In the genomic region with DNA sequence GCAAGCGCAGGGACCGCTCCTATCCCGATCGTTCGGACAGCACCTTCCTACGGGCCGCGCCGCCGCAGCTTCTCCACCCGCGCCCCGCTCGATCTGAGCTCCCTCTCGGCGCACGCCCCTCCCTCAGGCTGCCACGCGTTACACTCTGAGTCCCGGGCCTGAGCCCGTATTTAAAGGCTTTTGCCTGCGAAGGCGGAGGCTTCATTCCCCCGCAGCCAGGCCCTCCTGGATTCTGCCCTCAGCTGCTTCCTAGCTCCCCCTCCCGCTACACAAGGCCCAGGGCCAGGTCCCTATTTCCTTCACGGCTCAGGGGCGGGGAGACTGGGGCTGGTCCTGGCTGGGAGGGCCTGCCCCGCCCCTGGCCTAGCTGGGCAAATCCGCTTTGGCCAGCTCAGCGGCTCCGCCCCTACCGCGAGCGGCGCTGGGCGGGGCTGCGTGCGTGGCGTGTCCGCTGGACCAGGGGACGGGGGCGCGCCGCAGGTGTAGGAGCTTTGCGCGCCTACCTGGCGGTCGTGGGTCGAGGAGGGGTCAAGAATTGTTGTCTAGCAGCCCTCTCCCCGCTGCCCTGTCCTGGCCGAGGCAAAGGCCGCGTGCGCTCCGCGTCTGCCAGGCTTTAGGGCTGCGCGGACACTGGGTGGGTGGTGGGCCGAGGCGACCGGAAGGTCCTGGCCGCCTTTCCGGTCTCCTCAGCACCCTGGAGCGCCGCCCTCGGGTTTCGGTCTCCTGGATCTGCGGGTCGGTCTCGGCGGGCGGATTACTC, we compare ENCODE assay signal across 8 cellular contexts. TPM values are rescaled to one million over a fixed set of nuclear protein-coding genes. Genes with fewer than 3 reads are reported as not detected.
DNase-seq lines count a peak whose midpoint lies in the region; FAIRE-seq and TF ChIP-seq lines count a peak whose summit lies in the region.

Gene UGDH (minus strand): TSS at position 144 of the 760 bp plus-strand sequence. CDS start 5,927 bp downstream, outside the sequence.

- peaks cover 16 to 19% of the 10 kb centered on the region in 2 experiments for H3K4me1 ChIP-seq in neutrophil (ENCODE audit: control insufficient read depth in 1 of 2, insufficient read depth in 1 of 2, low read depth in 1 of 2, low read length in 1 of 2)

- H3K4me1 Mint-ChIP-seq in activated naive CD4-positive, alpha-beta T cell treated with anti-CD3 and anti-CD28 coated beads for 36 hours (ENCODE audit: low read depth) = peaks cover 18% of the 10 kb centered on the region

- peaks cover 24% of the 10 kb centered on the region for H3K36me3 Mint-ChIP-seq in activated naive CD4-positive, alpha-beta T cell treated with anti-CD3 and anti-CD28 coated beads for 36 hours (ENCODE audit: low read depth)

- peak within 1 kb of the TSS; percentile 97 for H3K4me3 Mint-ChIP-seq in activated naive CD4-positive, alpha-beta T cell treated with anti-CD3 and anti-CD28 coated beads for 36 hours

- H3K4me3 ChIP-seq in HFF-Myc (replicated peaks; ENCODE audit: low read depth, low read length) (peak within 1 kb of the TSS; percentile 94), neutrophil (ENCODE audit: low read depth in 1 of 2, low read length in 1 of 2) (peak within 1 kb of the TSS; percentile 92 to 98)

- DNase-seq in GM04504 (ENCODE audit: low read depth) (peak; percentile 98), HFF-Myc (ENCODE audit: extremely low read depth, low read depth) (peak; percentile 91), NAMALWA (ENCODE audit: low spot score) (peak; percentile 95), SK-N-DZ (ENCODE audit: low spot score) (peak; percentile 98), frontal cortex (ENCODE audit: low spot score in 2 of 2) (peak; percentile 97), substantia nigra (lab: John Stamatoyannopoulos, UW) (peak; percentile 83 to 100 (median 96))
- DNase-seq in activated naive CD4-positive, alpha-beta T cell treated with anti-CD3 and anti-CD28 coated beads for 36 hours = peak; percentile 91

- intact Hi-C loops in activated naive CD4-positive, alpha-beta T cell treated with anti-CD3 and anti-CD28 coated beads for 36 hours (cut with micrococcal nuclease) = loop anchor here (1.0 to 10.0 kb wide), 8 partner anchors 59 to 777 kb away; partner anchors contain the start of genes LIAS, SMIM14, UBE2K and WDR19

- no peaks in the 10 kb centered on the region for H3K9me3 ChIP-seq in neutrophil

- TF ChIP-seq CTCF in HFF-Myc (IDR thresholded peaks at IDR 0.05; ENCODE audit: low read depth, low read length, missing control alignments) (no peak), neutrophil (IDR thresholded peaks at IDR 0.05) (peak; percentile 18)

- H3K27ac ChIP-seq in neutrophil (peak within 1 kb of the TSS; percentile 60), substantia nigra (ENCODE audit: low read depth, low read length, poor library complexity, severe bottlenecking) (peak within 1 kb of the TSS; percentile 92)

- no peaks in the 10 kb centered on the region for H3K27me3 Mint-ChIP-seq in activated naive CD4-positive, alpha-beta T cell treated with anti-CD3 and anti-CD28 coated beads for 36 hours (ENCODE audit: low read depth)

- H3K27ac Mint-ChIP-seq in activated naive CD4-positive, alpha-beta T cell treated with anti-CD3 and anti-CD28 coated beads for 36 hours = peak within 1 kb of the TSS; percentile 81

- no peaks in the 10 kb centered on the region for H3K36me3 ChIP-seq in neutrophil

- FAIRE-seq in frontal cortex (lab: Jason Lieb, UNC) = no peak

- no peaks in the 10 kb centered on the region for H3K27me3 ChIP-seq in neutrophil

- peaks cover 26% of the 10 kb centered on the region for H3K9me3 Mint-ChIP-seq in activated naive CD4-positive, alpha-beta T cell treated with anti-CD3 and anti-CD28 coated beads for 36 hours

- CTCF ChIA-PET in activated naive CD4-positive, alpha-beta T cell treated with anti-CD3 and anti-CD28 coated beads for 36 hours (lab: Charles Lee) = interaction anchor here (0.6 to 1.0 kb wide), 3 partner anchors 58 to 638 kb away, joined by 3 to 5 read pairs (median 3); no protein-coding TSS in a partner anchor

RNA-seq across cellular contexts. Expression of gene UGDH, which starts in this region (rescaled TPM):
- 18.6 and 27.2 TPM in 2 replicates for polyA plus RNA-seq in SK-N-DZ (2014; cell fraction: cytosol; rRNA removed)
- polyA plus RNA-seq in SK-N-DZ (2014; cell fraction: nucleus; rRNA removed) = 6.6 and 10.3 TPM in 2 replicates
- 10 to 100 TPM; 11.7 to 14.6 TPM for total RNA-seq in activated naive CD4-positive, alpha-beta T cell treated with anti-CD3 and anti-CD28 coated beads for 36 hours
- 38.7 TPM for total RNA-seq in frontal cortex

Comparison
In these comparisons a context has a peak if more than half of its experiments do, and no peak if none do; other contexts are left out.
1. Peak in every context shown above with its lines: DNase-seq, H3K4me3 ChIP-seq and H3K27ac ChIP-seq.